In genomic region chr12:84131076-84131475, GRCh38 we compare ENCODE assay signal across 18 cellular contexts.
DNase-seq lines count a peak whose midpoint lies in the region; ATAC-seq, FAIRE-seq and TF ChIP-seq lines count a peak whose summit lies in the region.
"Had no signal": no experiment of that assay in that cellular context is flagged by ENCODE, and none has a peak within 500 bp of the region (broad histone marks: within the 10 kb centered on the region; RNA-seq: fewer than 3 reads in every experiment).

No MANE protein-coding gene starts in this region.

- H3K4me1 ChIP-seq in A549 (no peaks in the 10 kb centered on the region; the same call in 2 of the 3 replicates), OCI-LY7 (ENCODE audit: insufficient read depth, low read length, poor library complexity, severe bottlenecking) (no peaks in the 10 kb centered on the region)
- H3K4me1 ChIP-seq: adrenal gland, neural progenitor cell, Peyer's patch had no signal

- no peak for FAIRE-seq in A549 (lab: Jason Lieb, UNC)
- FAIRE-seq: GM18507, GM19239 had no signal

- no peak for TF ChIP-seq EP300 in A549 (IDR thresholded peaks at IDR 0.05)

- no TSS peak for BruUV-seq in OCI-LY7 (replicated peaks; lab: Mats Ljungman, UMichigan)

- CTCF ChIA-PET in A549 (lab: Yijun Ruan, JAX) (no interaction called here), OCI-LY7 (lab: Charles Lee; ENCODE audit: unreplicated experiment) (no interaction called here)

- no peak for ATAC-seq in A549
- peak; percentile 90 for ATAC-seq in SK-N-SH treated with all-trans-retinoic acid at 6 μM for 48 hours
- ATAC-seq in HG03175 (IDR thresholded peaks at IDR 0.05; ENCODE audit: unreplicated experiment): no peak
- ATAC-seq: stimulated activated naive CD8-positive, alpha-beta T cell treated with anti-CD3 and anti-CD28 coated beads, Interleukin-15, amount 100 ng/mL, for 72 hours had no signal

- intact Hi-C loops in OCI-LY7 (cut with micrococcal nuclease; ENCODE audit: unreplicated experiment): no loop called here

- in situ Hi-C loops in ACHN (cut with HindIII; ENCODE audit: low pct_ligation_motif_present, low pct_unique_long_range_greater_than_20kb, low sequenced_read_pairs): no loop called here

- TF ChIP-seq RAD21 in A549 (conservative IDR thresholded peaks at IDR 0.05 in 1 of 2, IDR thresholded peaks at IDR 0.05 in 1 of 2): no peak

- H3K4me2 ChIP-seq in A549 (0 out of 3 replicates have a peak overlapping the region, but pooled peaks have one; percentile 7), OCI-LY7 (ENCODE audit: low read length) (no peak overlapping the region)
- H3K4me2 ChIP-seq: neural progenitor cell had no signal

- H4K20me1 ChIP-seq in OCI-LY7 (ENCODE audit: insufficient read depth, low read length): no peaks in the 10 kb centered on the region

- TF ChIP-seq POLR2A in A549 (IDR thresholded peaks at IDR 0.05; ENCODE audit: low read length): no peak

- H3K27ac ChIP-seq in A549 (no peak overlapping the region), OCI-LY7 (ENCODE audit: low read depth, low read length, poor library complexity, severe bottlenecking) (no peak overlapping the region)
- H3K27ac ChIP-seq: adrenal gland, neural progenitor cell, Peyer's patch had no signal

- H3K4me3 ChIP-seq in A549: no peak overlapping the region
- no peak overlapping the region for H3K4me3 ChIP-seq in fibroblast of mammary gland (ENCODE audit: control insufficient read depth, low read depth, low read length)
- no peak overlapping the region for H3K4me3 ChIP-seq in OCI-LY7 (ENCODE audit: low read depth, low read length, poor library complexity, severe bottlenecking)
- H3K4me3 ChIP-seq: adrenal gland, neural progenitor cell, Peyer's patch had no signal

- TF ChIP-seq CTCF in A549 (IDR thresholded peaks at IDR 0.05) (no peak), fibroblast of mammary gland (conservative IDR thresholded peaks at IDR 0.05; ENCODE audit: control insufficient read depth, insufficient read depth, low read depth, low read length) (no peak), OCI-LY7 (conservative IDR thresholded peaks at IDR 0.05; ENCODE audit: low read length) (no peak)

- DNase-seq in A549 (ENCODE audit: low read depth in 1 of 2, low spot score in 1 of 2) (peak in 1 of 2 experiments; percentile 14), GM03348 (ENCODE audit: low spot score) (peak; percentile 31), fibroblast of mammary gland (ENCODE audit: low read depth) (peak; percentile 86), OCI-LY7 (ENCODE audit: low spot score) (no peak), ACHN (no peak), pons (ENCODE audit: low spot score) (no peak)
- DNase-seq: adrenal gland; cortex of kidney; hypothalamus; kidney glomerular epithelial cell; NCI-H82; Peyer's patch; stimulated activated naive CD8-positive, alpha-beta T cell treated with anti-CD3 and anti-CD28 coated beads, Interleukin-15, amount 100 ng/mL, for 72 hours had no signal

- no peak overlapping the region for H2AFZ ChIP-seq in OCI-LY7 (ENCODE audit: low read length)
- H2AFZ ChIP-seq: neural progenitor cell had no signal

- H3K79me2 ChIP-seq in OCI-LY7 (ENCODE audit: insufficient read depth, low read depth, low read length): no peaks in the 10 kb centered on the region

- POLR2A ChIA-PET in A549 (lab: Yijun Ruan, JAX): no interaction called here
- POLR2A ChIA-PET in OCI-LY7 (lab: Charles Lee): no interaction called here

- H3K9me2 ChIP-seq in OCI-LY7 (ENCODE audit: insufficient read depth, low read length): no peaks in the 10 kb centered on the region

- no peaks in the 10 kb centered on the region for H3K36me3 ChIP-seq in OCI-LY7 (ENCODE audit: insufficient read depth, low read length)
- H3K36me3 ChIP-seq: adrenal gland, neural progenitor cell, Peyer's patch had no signal

- WGBS in A549 (ENCODE audit: missing lambda C conversion rate): 4% methylated on average over 2 of the region's 2 CpGs

- no peaks in the 10 kb centered on the region for H3K9me3 ChIP-seq in A549
- H3K9me3 ChIP-seq in OCI-LY7 (ENCODE audit: low read length): no peaks in the 10 kb centered on the region
- H3K9me3 ChIP-seq: adrenal gland, Peyer's patch had no signal

TF ChIP-seq in A549, 52 proteins besides CTCF, POLR2A, EP300 and RAD21:
- TF ChIP-seq FOSL2 (IDR thresholded peaks at IDR 0.05) (no peak), FOSL2 (CRISPR knock-in tag; IDR thresholded peaks at IDR 0.05) (no peak), BHLHE40 (IDR thresholded peaks at IDR 0.05; ENCODE audit: low read depth, low read length) (no peak), ELK1 (IDR thresholded peaks at IDR 0.05; ENCODE audit: low read depth, low read length) (no peak), GATA3 (IDR thresholded peaks at IDR 0.05; ENCODE audit: borderline replicate concordance) (no peak), HES2 (IDR thresholded peaks at IDR 0.05) (no peak), HEYL (CRISPR knock-in tag; IDR thresholded peaks at IDR 0.05) (no peak), JUNB (IDR thresholded peaks at IDR 0.05) (no peak), EHF (CRISPR knock-in tag; IDR thresholded peaks at IDR 0.05) (no peak), NFE2L2 (conservative IDR thresholded peaks at IDR 0.05; ENCODE audit: low read length) (no peak), MAZ (IDR thresholded peaks at IDR 0.05; ENCODE audit: borderline replicate concordance, low read depth, low read length) (no peak), HOXB13 (CRISPR knock-in tag; IDR thresholded peaks at IDR 0.05; ENCODE audit: low read depth) (no peak), MAFK (IDR thresholded peaks at IDR 0.05; ENCODE audit: partially characterized antibody) (no peak), CHD4 (IDR thresholded peaks at IDR 0.05; ENCODE audit: borderline replicate concordance) (no peak), EHMT2 (IDR thresholded peaks at IDR 0.05; ENCODE audit: low read depth) (no peak)
TF ChIP-seq in A549: peak in this region for 0.

TF ChIP-seq in SK-N-SH treated with all-trans-retinoic acid at 6 μM for 48 hours, 23 proteins besides CTCF, POLR2A, EP300 and RAD21:
- TF ChIP-seq ISL1 (CRISPR knock-in tag; IDR thresholded peaks at IDR 0.05): peak; percentile 67
- TF ChIP-seq OSR1 (CRISPR knock-in tag; IDR thresholded peaks at IDR 0.05): no peak
- TF ChIP-seq RARB (CRISPR knock-in tag; IDR thresholded peaks at IDR 0.05): no peak
- TF ChIP-seq CSRNP3 (CRISPR knock-in tag; IDR thresholded peaks at IDR 0.05): no peak
- no peak for TF ChIP-seq TOX (CRISPR knock-in tag; IDR thresholded peaks at IDR 0.05; ENCODE audit: borderline replicate concordance)
- TF ChIP-seq ZNF70 (CRISPR knock-in tag; IDR thresholded peaks at IDR 0.05): 0 out of 2 replicates have a peak, but pooled peaks have one; percentile 22
- TF ChIP-seq CSDC2 (CRISPR knock-in tag; IDR thresholded peaks at IDR 0.05): no peak
- no peak for TF ChIP-seq ZFP30 (CRISPR knock-in tag; IDR thresholded peaks at IDR 0.05)
- no peak for TF ChIP-seq SNAI2 (CRISPR knock-in tag; IDR thresholded peaks at IDR 0.05)
- TF ChIP-seq ARNTL (CRISPR knock-in tag; IDR thresholded peaks at IDR 0.05; ENCODE audit: borderline replicate concordance, low read depth): no peak
- TF ChIP-seq ZFP3 (CRISPR knock-in tag; IDR thresholded peaks at IDR 0.05): no peak
- no peak for TF ChIP-seq ZNF565 (CRISPR knock-in tag; conservative IDR thresholded peaks at IDR 0.05; ENCODE audit: low read depth)

Comparison
In these comparisons a context has a peak if more than half of its experiments do, and no peak if none do; other contexts are left out.
1. DNase-seq: peak in GM03348 (single experiment) and fibroblast of mammary gland (single experiment); none in OCI-LY7 (single experiment), ACHN (single experiment) and pons (single experiment).